Comparison of ENCODE assay signal across 12 cellular contexts in genomic region chr6:56594699-56595098, GRCh38.
DNase-seq lines count a peak whose midpoint lies in the region; ATAC-seq lines count a peak whose summit lies in the region.
"Had no signal": no experiment of that assay in that cellular context is flagged by ENCODE, and none has a peak within 500 bp of the region (broad histone marks: within the 10 kb centered on the region; RNA-seq: fewer than 3 reads in every experiment).

No MANE protein-coding gene starts in this region.

- H3K27ac ChIP-seq in layer of hippocampus (ENCODE audit: low read depth, low read length): peak overlapping the region; percentile 8
- H3K27ac ChIP-seq: right lobe of liver, suprapubic skin had no signal

- peaks cover 15 to 27% of the 10 kb centered on the region in 2 donors for H3K4me1 Mint-ChIP-seq in stimulated activated naive B cell treated with anti-CD40 and anti-IgM and Interleukin-4, amounts not matched to agents 10 μg/mL and 1 μg/mL and 100 μg/mL, for 72 hours

- no peaks in the 10 kb centered on the region for H3K9me3 Mint-ChIP-seq in stimulated activated naive B cell treated with anti-CD40 and anti-IgM and Interleukin-4, amounts not matched to agents 10 μg/mL and 1 μg/mL and 100 μg/mL, for 72 hours
- H3K9me3 Mint-ChIP-seq: naive B cell had no signal

- no peaks in the 10 kb centered on the region for H3K27me3 Mint-ChIP-seq in stimulated activated naive B cell treated with anti-CD40 and anti-IgM and Interleukin-4, amounts not matched to agents 10 μg/mL and 1 μg/mL and 100 μg/mL, for 72 hours
- H3K27me3 Mint-ChIP-seq: naive B cell had no signal

- ATAC-seq in GM18907 (IDR thresholded peaks at IDR 0.05; ENCODE audit: unreplicated experiment): peak; percentile 26
- ATAC-seq in GM21723 (IDR thresholded peaks at IDR 0.05; ENCODE audit: unreplicated experiment): no peak
- no peak for ATAC-seq in stimulated activated naive B cell treated with anti-CD40 and anti-IgM and Interleukin-4, amounts not matched to agents 10 μg/mL and 1 μg/mL and 100 μg/mL, for 72 hours (replicated peaks)

- H3K36me3 Mint-ChIP-seq in stimulated activated naive B cell treated with anti-CD40 and anti-IgM and Interleukin-4, amounts not matched to agents 10 μg/mL and 1 μg/mL and 100 μg/mL, for 72 hours: no peaks in the 10 kb centered on the region
- H3K36me3 Mint-ChIP-seq: naive B cell had no signal

- H3K4me3 Mint-ChIP-seq in stimulated activated naive B cell treated with anti-CD40 and anti-IgM and Interleukin-4, amounts not matched to agents 10 μg/mL and 1 μg/mL and 100 μg/mL, for 72 hours: no peak overlapping the region

- no peak overlapping the region for H3K27ac Mint-ChIP-seq in stimulated activated naive B cell treated with anti-CD40 and anti-IgM and Interleukin-4, amounts not matched to agents 10 μg/mL and 1 μg/mL and 100 μg/mL, for 72 hours

- DNase-seq in DMS153 (lab: John Stamatoyannopoulos, UW) (peak; percentile 82), NCI-H526 treated with DMSO at 0.1 percent for 48 hours (lab: John Stamatoyannopoulos, UW) (peak; percentile 31), medulla oblongata (ENCODE audit: extremely low spot score) (no peak)
- DNase-seq in stimulated activated naive B cell treated with anti-CD40 and anti-IgM and Interleukin-4, amounts not matched to agents 10 μg/mL and 1 μg/mL and 100 μg/mL, for 72 hours: no peak
- DNase-seq: activated T-cell treated with anti-CD3 and anti-CD28 coated beads for 4 hours; effector CD8-positive, alpha-beta T cell; naive B cell; right lobe of liver had no signal

- H3K27me3 ChIP-seq in layer of hippocampus (ENCODE audit: control insufficient read depth, insufficient read depth, low read length): no peaks in the 10 kb centered on the region
- H3K27me3 ChIP-seq: right lobe of liver, suprapubic skin had no signal

Comparison
In these comparisons a context has a peak if more than half of its experiments do, and no peak if none do; other contexts are left out.
1. DNase-seq: peak in DMS153 (single experiment) and NCI-H526 treated with DMSO at 0.1 percent for 48 hours (single experiment); none in medulla oblongata (single experiment) and stimulated activated naive B cell treated with anti-CD40 and anti-IgM and Interleukin-4, amounts not matched to agents 10 μg/mL and 1 μg/mL and 100 μg/mL, for 72 hours (single experiment).